In the genomic region with DNA sequence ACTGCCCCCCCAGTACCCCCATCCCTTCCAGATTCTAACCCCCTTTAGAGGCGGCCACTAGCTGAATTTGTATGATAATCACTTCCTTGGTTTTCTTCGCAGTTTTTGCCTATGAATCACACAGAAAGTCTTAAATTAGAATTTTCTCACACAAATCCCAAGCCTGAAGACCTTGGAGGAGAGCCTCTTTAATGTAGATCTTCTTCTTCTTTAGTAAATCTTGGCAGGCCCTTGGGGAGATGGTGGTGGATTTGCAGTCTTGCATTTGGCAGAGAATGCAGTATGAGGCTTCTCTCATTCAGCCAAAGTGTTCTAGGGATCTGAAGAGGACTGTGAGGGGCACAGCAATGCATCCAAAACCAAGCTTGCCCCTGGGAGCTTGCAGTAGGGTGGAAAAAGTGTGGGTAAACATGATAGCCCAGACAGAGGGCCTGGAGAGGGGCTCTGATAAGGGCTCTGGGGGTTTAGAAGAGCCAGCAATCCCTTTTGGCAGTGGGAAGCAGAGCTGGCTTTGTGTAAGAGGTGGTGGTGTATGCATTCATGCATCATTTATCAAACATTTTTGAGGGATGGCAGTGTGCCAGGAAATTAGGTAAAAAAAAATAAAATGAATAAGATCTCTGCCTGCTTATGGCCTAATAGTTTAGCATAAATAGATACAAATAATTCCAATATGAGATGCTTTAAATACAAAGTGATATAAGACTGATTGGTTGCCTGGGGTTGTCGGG, we compare ENCODE assay signal across 12 cellular contexts. TPM values are rescaled to one million over a fixed set of nuclear protein-coding genes. Genes with fewer than 3 reads are reported as not detected.
DNase-seq lines count a peak whose midpoint lies in the region; ATAC-seq and TF ChIP-seq lines count a peak whose summit lies in the region.
"Had no signal": no experiment of that assay in that cellular context is flagged by ENCODE, and none has a peak within 500 bp of the region (broad histone marks: within the 10 kb centered on the region; RNA-seq: fewer than 3 reads in every experiment).

No MANE protein-coding gene starts in this region.

- no peak for TF ChIP-seq RAD21 in SK-N-SH (IDR thresholded peaks at IDR 0.05; ENCODE audit: low read length)

- H3K27ac ChIP-seq in SK-N-SH (ENCODE audit: low read depth in 2 of 2, low read length in 1 of 2) (peak overlapping the region in 1 of 2 experiments; percentile 89; a peak in 2 of 4 replicates), fibroblast of lung (ENCODE audit: insufficient read depth, low read length) (peak overlapping the region; percentile 45)
- H3K27ac ChIP-seq: left ventricle myocardium inferior had no signal

- peaks cover 76% of the 10 kb centered on the region for H3K4me1 Mint-ChIP-seq in activated T-cell treated with anti-CD3 and anti-CD28 coated beads, Interleukin-2, amount 50 U/mL, for 72 hours (ENCODE audit: low read depth)
- peaks cover 64% of the 10 kb centered on the region for H3K4me1 Mint-ChIP-seq in activated T-cell treated with anti-CD3 and anti-CD28 coated beads, Interleukin-2, amount 50 U/mL, for 4 hours (ENCODE audit: low read depth)

- H3K36me3 ChIP-seq in SK-N-SH (replicated peaks in 1 of 2; ENCODE audit: control insufficient read depth in 1 of 2, insufficient read depth in 2 of 2, low read length in 1 of 2), result no peaks in the 10 kb centered on the region
- no peaks in the 10 kb centered on the region for H3K36me3 ChIP-seq in fibroblast of lung (ENCODE audit: control insufficient read depth, insufficient read depth, low read length)
- H3K36me3 ChIP-seq: BLaER1 treated with 17β-estradiol and CSF1 and Interleukin-3, amounts not matched to agents 10 nM and 100 nM; left ventricle myocardium inferior had no signal

- no peaks in the 10 kb centered on the region for H3K9me2 ChIP-seq in SK-N-SH

- H3K27me3 ChIP-seq in SK-N-SH (ENCODE audit: insufficient read depth) (no peaks in the 10 kb centered on the region), fibroblast of lung (ENCODE audit: control insufficient read depth, insufficient read depth, low read length) (no peaks in the 10 kb centered on the region)
- H3K27me3 ChIP-seq: BLaER1 treated with 17β-estradiol and CSF1 and Interleukin-3, amounts not matched to agents 10 nM and 100 nM had no signal

- no peak for TF ChIP-seq EP300 in SK-N-SH (IDR thresholded peaks at IDR 0.05; ENCODE audit: borderline replicate concordance in 1 of 2, low read depth in 1 of 2, low read length in 1 of 2)

- no peak overlapping the region for H3K4me3 ChIP-seq in SK-N-SH (ENCODE audit: low read depth in 2 of 2, low read length in 1 of 2)
- H3K4me3 ChIP-seq in fibroblast of lung (replicated peaks in 1 of 4; ENCODE audit: control extremely low read depth in 1 of 4, insufficient read depth in 1 of 4, low read depth in 3 of 4, low read length in 4 of 4), result no peak overlapping the region
- H3K4me3 ChIP-seq: BLaER1 treated with 17β-estradiol and CSF1 and Interleukin-3, amounts not matched to agents 10 nM and 100 nM; left ventricle myocardium inferior had no signal

- no peak for TF ChIP-seq POLR2A in GM18505 (IDR thresholded peaks at IDR 0.05; ENCODE audit: borderline replicate concordance, extremely low read depth, insufficient read depth, insufficient read length)

- TF ChIP-seq CTCF in SK-N-SH (IDR thresholded peaks at IDR 0.05) (no peak), fibroblast of lung (conservative IDR thresholded peaks at IDR 0.05 in 1 of 2, IDR thresholded peaks at IDR 0.05 in 1 of 2; ENCODE audit: low read depth in 1 of 2, low read length in 2 of 2) (no peak)

- peaks cover 17% of the 10 kb centered on the region for H3F3A ChIP-seq in SK-N-SH (replicated peaks; ENCODE audit: insufficient read depth)

- H3K4me1 ChIP-seq in SK-N-SH (ENCODE audit: control insufficient read depth in 1 of 2, insufficient read depth in 2 of 2, low read depth in 1 of 2, low read length in 1 of 2) (peaks cover 0 to 10% of the 10 kb centered on the region in 2 experiments; a peak in 2 of 4 replicates), fibroblast of lung (ENCODE audit: control insufficient read depth, extremely low read depth, insufficient read depth, low read length) (peaks cover 9% of the 10 kb centered on the region)

- no peaks in the 10 kb centered on the region for H3K27me3 Mint-ChIP-seq in activated T-cell treated with anti-CD3 and anti-CD28 coated beads, Interleukin-2, amount 50 U/mL, for 72 hours (ENCODE audit: low read depth)
- H3K27me3 Mint-ChIP-seq in activated T-cell treated with anti-CD3 and anti-CD28 coated beads, Interleukin-2, amount 50 U/mL, for 4 hours (ENCODE audit: low read depth), result no peaks in the 10 kb centered on the region
- H3K27me3 Mint-ChIP-seq: activated B cell treated with CpG ODN at 0.5 μM for 24 hours had no signal

- H3K27ac Mint-ChIP-seq in activated T-cell treated with anti-CD3 and anti-CD28 coated beads, Interleukin-2, amount 50 U/mL, for 72 hours, result peak overlapping the region; percentile 24
- H3K27ac Mint-ChIP-seq: activated B cell treated with CpG ODN at 0.5 μM for 24 hours had no signal

- H3K9ac ChIP-seq in SK-N-SH (peak overlapping the region; percentile 54; the same call in 1 of the 2 replicates), fibroblast of lung (ENCODE audit: insufficient read depth, low read length) (no peak overlapping the region)
- H3K9ac ChIP-seq: BLaER1 treated with 17β-estradiol and CSF1 and Interleukin-3, amounts not matched to agents 10 nM and 100 nM had no signal

- H4K20me1 ChIP-seq in SK-N-SH (ENCODE audit: insufficient read depth), result no peaks in the 10 kb centered on the region
- H4K20me1 ChIP-seq in fibroblast of lung (ENCODE audit: control insufficient read depth, extremely low read depth, insufficient read depth, low read length), result no peaks in the 10 kb centered on the region
- H4K20me1 ChIP-seq: BLaER1 treated with 17β-estradiol and CSF1 and Interleukin-3, amounts not matched to agents 10 nM and 100 nM had no signal

- CTCF ChIA-PET in SK-N-SH (lab: Yijun Ruan, JAX), result no interaction called here

- POLR2A ChIA-PET in SK-N-SH (lab: Yijun Ruan, JAX), result no interaction called here

- no peak for DNase-seq in activated T-cell treated with anti-CD3 and anti-CD28 coated beads, Interleukin-2, amount 50 U/mL, for 72 hours
- no peak for DNase-seq in activated T-cell treated with anti-CD3 and anti-CD28 coated beads, Interleukin-2, amount 50 U/mL, for 4 hours
- DNase-seq in SK-N-SH (no peak), fibroblast of lung (ENCODE audit: low read depth in 2 of 2) (peak; percentile 70 to 83), superior temporal gyrus (ENCODE audit: extremely low spot score) (peak; percentile 49), NCI-H187 treated with DMSO at 0.1 percent for 48 hours (lab: John Stamatoyannopoulos, UW) (no peak)
- DNase-seq: activated B cell treated with CpG ODN at 0.5 μM for 24 hours, left ventricle myocardium inferior, NCI-H526 treated with DMSO at 0.1 percent for 48 hours had no signal

- H3K36me3 Mint-ChIP-seq in activated T-cell treated with anti-CD3 and anti-CD28 coated beads, Interleukin-2, amount 50 U/mL, for 72 hours (ENCODE audit: insufficient read depth in 2 of 2), result peaks cover 3 to 5% of the 10 kb centered on the region in 2 donors
- peaks cover 3% of the 10 kb centered on the region for H3K36me3 Mint-ChIP-seq in activated T-cell treated with anti-CD3 and anti-CD28 coated beads, Interleukin-2, amount 50 U/mL, for 4 hours (ENCODE audit: insufficient read depth)

- H3K4me2 ChIP-seq in SK-N-SH, result peak overlapping the region; percentile 67
- H3K4me2 ChIP-seq in fibroblast of lung (ENCODE audit: extremely low read depth, insufficient read depth, low read length), result peak overlapping the region; percentile 82

- no peaks in the 10 kb centered on the region for H3K9me3 ChIP-seq in SK-N-SH
- no peaks in the 10 kb centered on the region for H3K9me3 ChIP-seq in fibroblast of lung (ENCODE audit: control insufficient read depth, insufficient read depth, low read depth, low read length)

- H3K4me3 Mint-ChIP-seq in activated T-cell treated with anti-CD3 and anti-CD28 coated beads, Interleukin-2, amount 50 U/mL, for 72 hours, result peak overlapping the region in 1 of 2 donors; percentile 16
- H3K4me3 Mint-ChIP-seq in activated T-cell treated with anti-CD3 and anti-CD28 coated beads, Interleukin-2, amount 50 U/mL, for 4 hours, result no peak overlapping the region
- H3K4me3 Mint-ChIP-seq: activated B cell treated with CpG ODN at 0.5 μM for 24 hours had no signal

- peaks cover 4% of the 10 kb centered on the region in 2 donors for H3K9me3 Mint-ChIP-seq in activated T-cell treated with anti-CD3 and anti-CD28 coated beads, Interleukin-2, amount 50 U/mL, for 72 hours
- peaks cover 4% of the 10 kb centered on the region for H3K9me3 Mint-ChIP-seq in activated T-cell treated with anti-CD3 and anti-CD28 coated beads, Interleukin-2, amount 50 U/mL, for 4 hours

- no peak overlapping the region for H2AFZ ChIP-seq in SK-N-SH (ENCODE audit: low read depth)
- no peak overlapping the region for H2AFZ ChIP-seq in fibroblast of lung (ENCODE audit: low read length)

- H3K79me2 ChIP-seq in SK-N-SH (ENCODE audit: insufficient read depth), result no peaks in the 10 kb centered on the region
- no peaks in the 10 kb centered on the region for H3K79me2 ChIP-seq in fibroblast of lung (ENCODE audit: control insufficient read depth, insufficient read depth, low read length)

- ATAC-seq in activated T-cell treated with anti-CD3 and anti-CD28 coated beads, Interleukin-2, amount 50 U/mL, for 72 hours (replicated peaks in 1 of 2), result no peak
- no peak for ATAC-seq in activated T-cell treated with anti-CD3 and anti-CD28 coated beads, Interleukin-2, amount 50 U/mL, for 4 hours
- no peak for ATAC-seq in GM18505 (IDR thresholded peaks at IDR 0.05; ENCODE audit: unreplicated experiment)
- no peak for ATAC-seq in GM19328 (IDR thresholded peaks at IDR 0.05; ENCODE audit: unreplicated experiment)

- WGBS in SK-N-SH (ENCODE audit: low lambda C conversion rate), result 61% methylated on average over 3 of the region's 3 CpGs

RNA-seq across cellular contexts. Expression of a gene that starts 7.7 kb away (rescaled TPM):
- 100 to 1,000 TPM; 292 to 349 TPM for total RNA-seq in activated T-cell treated with anti-CD3 and anti-CD28 coated beads, Interleukin-2, amount 50 U/mL, for 72 hours
- 100 to 1,000 TPM; 218 to 249 (median 235) TPM for total RNA-seq in activated T-cell treated with anti-CD3 and anti-CD28 coated beads, Interleukin-2, amount 50 U/mL, for 4 hours
- 113 and 148 TPM in 2 replicates for polyA plus RNA-seq in SK-N-SH (2012; rRNA removed)
- polyA plus RNA-seq in SK-N-SH (2012; cell fraction: cytosol; rRNA removed), result 170 and 181 TPM in 2 replicates
- 43.6 and 77.8 TPM in 2 replicates for polyA plus RNA-seq in SK-N-SH (2012; cell fraction: nucleus; rRNA removed)
- 143 and 325 TPM in 2 replicates for total RNA-seq in fibroblast of lung
- polyA plus RNA-seq in fibroblast of lung, result 400 and 446 TPM in 2 replicates
- polyA plus RNA-seq in fibroblast of lung (2012), result 296 and 322 TPM in 2 replicates
- 74.6 and 97.5 TPM in 2 replicates for polyA minus RNA-seq in fibroblast of lung (ENCODE audit: low replicate concordance)

RNA-seq across cellular contexts. Expression of a gene that starts 43.4 kb away (rescaled TPM):
- total RNA-seq in activated T-cell treated with anti-CD3 and anti-CD28 coated beads, Interleukin-2, amount 50 U/mL, for 72 hours, result not detected
- 1 to 10 TPM; 4.0 to 8.1 (median 6.9) TPM for total RNA-seq in activated T-cell treated with anti-CD3 and anti-CD28 coated beads, Interleukin-2, amount 50 U/mL, for 4 hours
- polyA plus RNA-seq in SK-N-SH (2012; rRNA removed), result not detected in 2 replicates
- polyA plus RNA-seq in SK-N-SH (2012; cell fraction: cytosol; rRNA removed), result not detected in 2 replicates
- polyA plus RNA-seq in SK-N-SH (2012; cell fraction: nucleus; rRNA removed), result not detected in 2 replicates
- not detected in 2 replicates for total RNA-seq in fibroblast of lung
- polyA plus RNA-seq in fibroblast of lung, result not detected in 2 replicates
- polyA plus RNA-seq in fibroblast of lung (2012), result not detected in 2 replicates
- polyA minus RNA-seq in fibroblast of lung (ENCODE audit: low replicate concordance), result not detected in 2 replicates
- total RNA-seq: activated B cell treated with CpG ODN at 0.5 μM for 24 hours, left ventricle myocardium inferior had no signal

Comparison
In these comparisons a context has a peak if more than half of its experiments do, and no peak if none do; other contexts are left out.
1. DNase-seq: peak in fibroblast of lung (2 of 2) and superior temporal gyrus (single experiment); none in activated T-cell treated with anti-CD3 and anti-CD28 coated beads, Interleukin-2, amount 50 U/mL, for 72 hours (0 of 2), activated T-cell treated with anti-CD3 and anti-CD28 coated beads, Interleukin-2, amount 50 U/mL, for 4 hours (single experiment), SK-N-SH (single experiment) and NCI-H187 treated with DMSO at 0.1 percent for 48 hours (single experiment).